ENCODE assay signal across 1 cellular context in the genomic region with DNA sequence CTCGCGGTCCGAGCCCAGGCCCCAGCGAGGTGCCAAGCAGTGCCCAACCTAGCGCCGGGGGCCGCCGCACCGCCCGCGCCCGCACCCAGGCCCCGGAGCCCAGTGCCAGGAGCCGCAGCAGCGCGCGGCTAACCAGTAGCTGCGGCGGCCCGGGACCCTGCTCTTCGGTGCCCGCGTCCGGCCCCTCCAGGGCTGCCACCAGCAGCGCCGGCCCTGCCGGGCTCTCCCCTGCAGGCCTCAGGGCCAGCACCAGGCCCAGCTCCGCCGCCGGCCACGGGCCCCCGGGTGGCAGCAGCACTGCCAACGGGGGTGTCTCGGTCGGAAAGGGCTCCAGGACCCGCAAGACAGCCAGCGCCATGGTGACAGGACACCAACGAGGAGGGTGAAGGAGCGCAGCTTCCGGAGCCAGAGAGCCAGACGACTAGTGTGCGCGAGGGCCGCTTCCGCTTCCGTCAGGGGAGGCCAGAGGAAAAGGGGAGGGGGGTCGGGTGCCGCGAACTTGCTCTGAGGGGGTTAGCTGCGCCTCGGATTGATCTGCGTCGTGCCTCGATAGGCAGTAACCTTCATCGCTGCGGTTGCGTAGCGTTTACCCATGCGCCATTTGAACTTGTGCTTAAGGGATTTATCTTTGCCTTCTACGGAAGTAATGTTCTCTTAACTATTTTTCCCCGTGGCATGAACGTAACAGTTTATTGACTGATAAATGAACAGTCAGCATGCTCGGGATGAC.
TF ChIP-seq lines count a peak whose summit lies in the region.

PEX6 (minus strand) TSS at position 389 of the 730 bp plus-strand sequence; CDS start at position 358, 31 bp downstream.

TF ChIP-seq in HepG2, 621 proteins besides CTCF, POLR2A, EP300 and RAD21 (continued from another document and continues in another):
- TF ChIP-seq ZSCAN20 (CRISPR knock-in tag; IDR thresholded peaks at IDR 0.05; ENCODE audit: borderline replicate concordance) = no peak; the same call in 1 of the 2 replicates
- TF ChIP-seq ZNF891 (CRISPR knock-in tag; IDR thresholded peaks at IDR 0.05) = no peak; the same call in 1 of the 2 replicates
- TF ChIP-seq, protein P1, sequence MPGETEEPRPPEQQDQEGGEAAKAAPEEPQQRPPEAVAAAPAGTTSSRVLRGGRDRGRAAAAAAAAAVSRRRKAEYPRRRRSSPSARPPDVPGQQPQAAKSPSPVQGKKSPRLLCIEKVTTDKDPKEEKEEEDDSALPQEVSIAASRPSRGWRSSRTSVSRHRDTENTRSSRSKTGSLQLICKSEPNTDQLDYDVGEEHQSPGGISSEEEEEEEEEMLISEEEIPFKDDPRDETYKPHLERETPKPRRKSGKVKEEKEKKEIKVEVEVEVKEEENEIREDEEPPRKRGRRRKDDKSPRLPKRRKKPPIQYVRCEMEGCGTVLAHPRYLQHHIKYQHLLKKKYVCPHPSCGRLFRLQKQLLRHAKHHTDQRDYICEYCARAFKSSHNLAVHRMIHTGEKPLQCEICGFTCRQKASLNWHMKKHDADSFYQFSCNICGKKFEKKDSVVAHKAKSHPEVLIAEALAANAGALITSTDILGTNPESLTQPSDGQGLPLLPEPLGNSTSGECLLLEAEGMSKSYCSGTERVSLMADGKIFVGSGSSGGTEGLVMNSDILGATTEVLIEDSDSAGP (CRISPR knock-in tag; IDR thresholded peaks at IDR 0.05; ENCODE audit: borderline replicate concordance) = no peak; the same call in 1 of the 2 replicates
- no peak for TF ChIP-seq FOXM1 (CRISPR knock-in tag; IDR thresholded peaks at IDR 0.05)
- TF ChIP-seq FOXP1 (IDR thresholded peaks at IDR 0.05) = no peak
- no peak for TF ChIP-seq FOXP1 (CRISPR knock-in tag; IDR thresholded peaks at IDR 0.05)
- no peak for TF ChIP-seq PAWR (CRISPR knock-in tag; IDR thresholded peaks at IDR 0.05; ENCODE audit: borderline replicate concordance)
- peak; percentile 91 for TF ChIP-seq PHF5A (CRISPR knock-in tag; IDR thresholded peaks at IDR 0.05; ENCODE audit: low read depth, unreplicated experiment)
- TF ChIP-seq RAD51 (IDR thresholded peaks at IDR 0.05; ENCODE audit: borderline replicate concordance) = no peak
- no peak for TF ChIP-seq PCBP1 (IDR thresholded peaks at IDR 0.05; ENCODE audit: borderline replicate concordance, low read depth, low read length)
- no peak for TF ChIP-seq HMG20B (CRISPR knock-in tag; conservative IDR thresholded peaks at IDR 0.05)
- 0 out of 2 replicates have a peak, but pooled peaks have one; percentile 52 for TF ChIP-seq RORA (CRISPR knock-in tag; IDR thresholded peaks at IDR 0.05)
- no peak for TF ChIP-seq TBP (CRISPR knock-in tag; IDR thresholded peaks at IDR 0.05)
- TF ChIP-seq ZNF558 (CRISPR knock-in tag; IDR thresholded peaks at IDR 0.05; ENCODE audit: borderline replicate concordance) = peak; percentile 92; the same call in 1 of the 2 replicates
- no peak for TF ChIP-seq IKZF1 (IDR thresholded peaks at IDR 0.05)
- TF ChIP-seq ETV6 (CRISPR knock-in tag; conservative IDR thresholded peaks at IDR 0.05) = peak; percentile 92
- TF ChIP-seq ZNF296 (CRISPR knock-in tag; conservative IDR thresholded peaks at IDR 0.05) = no peak; the same call in 1 of the 2 replicates
- TF ChIP-seq ATAD3A (CRISPR knock-in tag; IDR thresholded peaks at IDR 0.05) = no peak
- TF ChIP-seq HDAC2 (CRISPR knock-in tag; IDR thresholded peaks at IDR 0.05) = peak; percentile 95
- no peak for TF ChIP-seq ZNF674 (CRISPR knock-in tag; IDR thresholded peaks at IDR 0.05; ENCODE audit: low read depth)
- no peak for TF ChIP-seq ZNF780A (CRISPR knock-in tag; IDR thresholded peaks at IDR 0.05)
- TF ChIP-seq, protein P2, sequence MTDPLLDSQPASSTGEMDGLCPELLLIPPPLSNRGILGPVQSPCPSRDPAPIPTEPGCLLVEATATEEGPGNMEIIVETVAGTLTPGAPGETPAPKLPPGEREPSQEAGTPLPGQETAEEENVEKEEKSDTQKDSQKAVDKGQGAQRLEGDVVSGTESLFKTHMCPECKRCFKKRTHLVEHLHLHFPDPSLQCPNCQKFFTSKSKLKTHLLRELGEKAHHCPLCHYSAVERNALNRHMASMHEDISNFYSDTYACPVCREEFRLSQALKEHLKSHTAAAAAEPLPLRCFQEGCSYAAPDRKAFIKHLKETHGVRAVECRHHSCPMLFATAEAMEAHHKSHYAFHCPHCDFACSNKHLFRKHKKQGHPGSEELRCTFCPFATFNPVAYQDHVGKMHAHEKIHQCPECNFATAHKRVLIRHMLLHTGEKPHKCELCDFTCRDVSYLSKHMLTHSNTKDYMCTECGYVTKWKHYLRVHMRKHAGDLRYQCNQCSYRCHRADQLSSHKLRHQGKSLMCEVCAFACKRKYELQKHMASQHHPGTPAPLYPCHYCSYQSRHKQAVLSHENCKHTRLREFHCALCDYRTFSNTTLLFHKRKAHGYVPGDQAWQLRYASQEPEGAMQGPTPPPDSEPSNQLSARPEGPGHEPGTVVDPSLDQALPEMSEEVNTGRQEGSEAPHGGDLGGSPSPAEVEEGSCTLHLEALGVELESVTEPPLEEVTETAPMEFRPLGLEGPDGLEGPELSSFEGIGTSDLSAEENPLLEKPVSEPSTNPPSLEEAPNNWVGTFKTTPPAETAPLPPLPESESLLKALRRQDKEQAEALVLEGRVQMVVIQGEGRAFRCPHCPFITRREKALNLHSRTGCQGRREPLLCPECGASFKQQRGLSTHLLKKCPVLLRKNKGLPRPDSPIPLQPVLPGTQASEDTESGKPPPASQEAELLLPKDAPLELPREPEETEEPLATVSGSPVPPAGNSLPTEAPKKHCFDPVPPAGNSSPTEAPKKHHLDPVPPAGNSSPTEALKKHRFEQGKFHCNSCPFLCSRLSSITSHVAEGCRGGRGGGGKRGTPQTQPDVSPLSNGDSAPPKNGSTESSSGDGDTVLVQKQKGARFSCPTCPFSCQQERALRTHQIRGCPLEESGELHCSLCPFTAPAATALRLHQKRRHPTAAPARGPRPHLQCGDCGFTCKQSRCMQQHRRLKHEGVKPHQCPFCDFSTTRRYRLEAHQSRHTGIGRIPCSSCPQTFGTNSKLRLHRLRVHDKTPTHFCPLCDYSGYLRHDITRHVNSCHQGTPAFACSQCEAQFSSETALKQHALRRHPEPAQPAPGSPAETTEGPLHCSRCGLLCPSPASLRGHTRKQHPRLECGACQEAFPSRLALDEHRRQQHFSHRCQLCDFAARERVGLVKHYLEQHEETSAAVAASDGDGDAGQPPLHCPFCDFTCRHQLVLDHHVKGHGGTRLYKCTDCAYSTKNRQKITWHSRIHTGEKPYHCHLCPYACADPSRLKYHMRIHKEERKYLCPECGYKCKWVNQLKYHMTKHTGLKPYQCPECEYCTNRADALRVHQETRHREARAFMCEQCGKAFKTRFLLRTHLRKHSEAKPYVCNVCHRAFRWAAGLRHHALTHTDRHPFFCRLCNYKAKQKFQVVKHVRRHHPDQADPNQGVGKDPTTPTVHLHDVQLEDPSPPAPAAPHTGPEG (CRISPR knock-in tag; IDR thresholded peaks at IDR 0.05) = no peak; the same call in 1 of the 2 replicates
- no peak for TF ChIP-seq DMTF1 (CRISPR knock-in tag; IDR thresholded peaks at IDR 0.05)
- no peak for TF ChIP-seq REXO4 (CRISPR knock-in tag; IDR thresholded peaks at IDR 0.05; ENCODE audit: borderline replicate concordance)
- TF ChIP-seq ZNF589 (CRISPR knock-in tag; conservative IDR thresholded peaks at IDR 0.05) = no peak
- TF ChIP-seq IRX3 (CRISPR knock-in tag; IDR thresholded peaks at IDR 0.05; ENCODE audit: borderline replicate concordance, low read depth) = no peak
- no peak; the same call in 1 of the 2 replicates for TF ChIP-seq ZNF460 (CRISPR knock-in tag; IDR thresholded peaks at IDR 0.05; ENCODE audit: borderline replicate concordance)
- peak; percentile 55; the same call in 1 of the 2 replicates for TF ChIP-seq ZNF546 (CRISPR knock-in tag; conservative IDR thresholded peaks at IDR 0.05)
- TF ChIP-seq ZNF232 (CRISPR knock-in tag; IDR thresholded peaks at IDR 0.05; ENCODE audit: borderline replicate concordance) = no peak
- peak; percentile 88 for TF ChIP-seq YEATS2 (CRISPR knock-in tag; IDR thresholded peaks at IDR 0.05; ENCODE audit: borderline replicate concordance)
- TF ChIP-seq, protein P3, sequence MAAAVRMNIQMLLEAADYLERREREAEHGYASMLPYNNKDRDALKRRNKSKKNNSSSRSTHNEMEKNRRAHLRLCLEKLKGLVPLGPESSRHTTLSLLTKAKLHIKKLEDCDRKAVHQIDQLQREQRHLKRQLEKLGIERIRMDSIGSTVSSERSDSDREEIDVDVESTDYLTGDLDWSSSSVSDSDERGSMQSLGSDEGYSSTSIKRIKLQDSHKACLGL (CRISPR knock-in tag; IDR thresholded peaks at IDR 0.05) = no peak; the same call in 1 of the 2 replicates
- peak; percentile 48; the same call in 1 of the 2 replicates for TF ChIP-seq FOSL2 (CRISPR knock-in tag; IDR thresholded peaks at IDR 0.05)
- TF ChIP-seq ZNF317 (CRISPR knock-in tag; IDR thresholded peaks at IDR 0.05) = peak; percentile 87
- TF ChIP-seq MED1 (CRISPR knock-in tag; IDR thresholded peaks at IDR 0.05) = peak; percentile 59; the same call in 1 of the 2 replicates
- TF ChIP-seq, protein P4, sequence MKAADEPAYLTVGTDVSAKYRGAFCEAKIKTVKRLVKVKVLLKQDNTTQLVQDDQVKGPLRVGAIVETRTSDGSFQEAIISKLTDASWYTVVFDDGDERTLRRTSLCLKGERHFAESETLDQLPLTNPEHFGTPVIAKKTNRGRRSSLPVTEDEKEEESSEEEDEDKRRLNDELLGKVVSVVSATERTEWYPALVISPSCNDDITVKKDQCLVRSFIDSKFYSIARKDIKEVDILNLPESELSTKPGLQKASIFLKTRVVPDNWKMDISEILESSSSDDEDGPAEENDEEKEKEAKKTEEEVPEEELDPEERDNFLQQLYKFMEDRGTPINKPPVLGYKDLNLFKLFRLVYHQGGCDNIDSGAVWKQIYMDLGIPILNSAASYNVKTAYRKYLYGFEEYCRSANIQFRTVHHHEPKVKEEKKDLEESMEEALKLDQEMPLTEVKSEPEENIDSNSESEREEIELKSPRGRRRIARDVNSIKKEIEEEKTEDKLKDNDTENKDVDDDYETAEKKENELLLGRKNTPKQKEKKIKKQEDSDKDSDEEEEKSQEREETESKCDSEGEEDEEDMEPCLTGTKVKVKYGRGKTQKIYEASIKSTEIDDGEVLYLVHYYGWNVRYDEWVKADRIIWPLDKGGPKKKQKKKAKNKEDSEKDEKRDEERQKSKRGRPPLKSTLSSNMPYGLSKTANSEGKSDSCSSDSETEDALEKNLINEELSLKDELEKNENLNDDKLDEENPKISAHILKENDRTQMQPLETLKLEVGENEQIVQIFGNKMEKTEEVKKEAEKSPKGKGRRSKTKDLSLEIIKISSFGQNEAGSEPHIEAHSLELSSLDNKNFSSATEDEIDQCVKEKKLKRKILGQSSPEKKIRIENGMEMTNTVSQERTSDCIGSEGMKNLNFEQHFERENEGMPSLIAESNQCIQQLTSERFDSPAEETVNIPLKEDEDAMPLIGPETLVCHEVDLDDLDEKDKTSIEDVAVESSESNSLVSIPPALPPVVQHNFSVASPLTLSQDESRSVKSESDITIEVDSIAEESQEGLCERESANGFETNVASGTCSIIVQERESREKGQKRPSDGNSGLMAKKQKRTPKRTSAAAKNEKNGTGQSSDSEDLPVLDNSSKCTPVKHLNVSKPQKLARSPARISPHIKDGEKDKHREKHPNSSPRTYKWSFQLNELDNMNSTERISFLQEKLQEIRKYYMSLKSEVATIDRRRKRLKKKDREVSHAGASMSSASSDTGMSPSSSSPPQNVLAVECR (CRISPR knock-in tag; IDR thresholded peaks at IDR 0.05; ENCODE audit: borderline replicate concordance) = peak; percentile 93; the same call in 1 of the 2 replicates
- TF ChIP-seq ZNF180 (CRISPR knock-in tag; IDR thresholded peaks at IDR 0.05; ENCODE audit: borderline replicate concordance, low read depth) = peak; percentile 53; the same call in 1 of the 2 replicates
- peak; percentile 90; the same call in 1 of the 2 replicates for TF ChIP-seq ZNF788 (CRISPR knock-in tag; IDR thresholded peaks at IDR 0.05; ENCODE audit: borderline replicate concordance)
- TF ChIP-seq RCOR2 (CRISPR knock-in tag; IDR thresholded peaks at IDR 0.05) = 0 out of 2 replicates have a peak, but pooled peaks have one; percentile 35
- peak; percentile 49; the same call in 1 of the 2 replicates for TF ChIP-seq RFXAP (CRISPR knock-in tag; IDR thresholded peaks at IDR 0.05; ENCODE audit: borderline replicate concordance)
- TF ChIP-seq HNF4G (IDR thresholded peaks at IDR 0.05; ENCODE audit: borderline replicate concordance, low read depth, low read length) = no peak; the same call in 1 of the 2 replicates
- peak; percentile 63 for TF ChIP-seq HNF4G (CRISPR knock-in tag; IDR thresholded peaks at IDR 0.05; ENCODE audit: borderline replicate concordance, low read depth)
- TF ChIP-seq XRCC5 (optimal IDR thresholded peaks at IDR 0.05; ENCODE audit: low read length) = peak; percentile 87
- TF ChIP-seq ZBTB38 (CRISPR knock-in tag; IDR thresholded peaks at IDR 0.05) = peak; percentile 77
- TF ChIP-seq FOSL1 (CRISPR knock-in tag; IDR thresholded peaks at IDR 0.05; ENCODE audit: borderline replicate concordance) = no peak
- TF ChIP-seq, protein P5, sequence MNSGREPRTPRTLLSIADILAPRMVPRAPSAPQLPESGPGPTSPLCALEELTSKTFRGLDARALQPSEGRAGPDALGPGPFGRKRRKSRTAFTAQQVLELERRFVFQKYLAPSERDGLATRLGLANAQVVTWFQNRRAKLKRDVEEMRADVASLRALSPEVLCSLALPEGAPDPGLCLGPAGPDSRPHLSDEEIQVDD (CRISPR knock-in tag; IDR thresholded peaks at IDR 0.05; ENCODE audit: borderline replicate concordance) = peak; percentile 36; the same call in 1 of the 2 replicates
- peak; percentile 90 for TF ChIP-seq NAIF1 (CRISPR knock-in tag; IDR thresholded peaks at IDR 0.05; ENCODE audit: borderline replicate concordance)
